ENCODE assay signal across 14 cellular contexts in genomic region chr15:31311735-31312134, GRCh38.
"Had no signal": no experiment of that assay in that cellular context is flagged by ENCODE, and none has a peak within 500 bp of the region (broad histone marks: within the 10 kb centered on the region; RNA-seq: fewer than 3 reads in every experiment).

No MANE protein-coding gene starts in this region.

- ATAC-seq: left colon; natural killer cell treated with Interleukin-12 subunit alpha and Interleukin-12 subunit beta and Interleukin-15 and Interleukin-18, amount 100 ng/mL, for 72 hours; stimulated activated naive B cell treated with anti-CD40 and anti-IgM and Interleukin-4, amounts not matched to agents 10 μg/mL and 1 μg/mL and 100 μg/mL, for 72 hours had no signal

- H3K27ac ChIP-seq: epithelial cell of prostate, sigmoid colon, tibial artery, uterus had no signal

- DNase-seq: activated CD4-positive, alpha-beta T cell treated with anti-CD3 and anti-CD28 coated beads, Interleukin-2, amount 10 ng/mL, durations not matched to agents 24 days and 14 days; activated gamma-delta T cell; dermis blood vessel endothelial cell; foreskin fibroblast; left colon; sigmoid colon; stimulated activated CD4-positive, alpha-beta T cell treated with anti-CD3 and anti-CD28 coated beads, Interleukin-4, amount 100 ng/mL, for 24 hours; stimulated activated naive B cell treated with anti-CD40 and anti-IgM and Interleukin-4, amounts not matched to agents 10 μg/mL and 1 μg/mL and 100 μg/mL, for 72 hours; T1000; tibial artery; uterus had no signal

- H3K4me1 ChIP-seq: sigmoid colon, tibial artery, uterus had no signal

- H3K4me3 ChIP-seq: lung, sigmoid colon, tibial artery, uterus had no signal

- H3K27me3 ChIP-seq: uterus had no signal

- H3K36me3 ChIP-seq: sigmoid colon, tibial artery, uterus had no signal

- H3K9me3 ChIP-seq: uterus had no signal
